In genomic region chr1:63324779-63325119, GRCh38 we compare ENCODE assay signal across 1 cellular context.
TF ChIP-seq lines count a peak whose summit lies in the region.

No MANE protein-coding gene starts in this region.

TF ChIP-seq in H1, 55 proteins besides CTCF, POLR2A, EP300 and RAD21:
- TF ChIP-seq CBX8 (IDR thresholded peaks at IDR 0.05; ENCODE audit: borderline replicate concordance, low read depth, low read length) (no peak), ZNF274 (IDR thresholded peaks at IDR 0.05; ENCODE audit: borderline replicate concordance, extremely low read depth, low read length) (no peak), SUZ12 (IDR thresholded peaks at IDR 0.05; ENCODE audit: low read length) (no peak), TAF7 (optimal IDR thresholded peaks at IDR 0.05; ENCODE audit: borderline replicate concordance, low read depth, low read length) (no peak), CEBPB (IDR thresholded peaks at IDR 0.05; ENCODE audit: low read depth, low read length) (no peak)
